ENCODE assay signal across 11 cellular contexts in the genomic region with DNA sequence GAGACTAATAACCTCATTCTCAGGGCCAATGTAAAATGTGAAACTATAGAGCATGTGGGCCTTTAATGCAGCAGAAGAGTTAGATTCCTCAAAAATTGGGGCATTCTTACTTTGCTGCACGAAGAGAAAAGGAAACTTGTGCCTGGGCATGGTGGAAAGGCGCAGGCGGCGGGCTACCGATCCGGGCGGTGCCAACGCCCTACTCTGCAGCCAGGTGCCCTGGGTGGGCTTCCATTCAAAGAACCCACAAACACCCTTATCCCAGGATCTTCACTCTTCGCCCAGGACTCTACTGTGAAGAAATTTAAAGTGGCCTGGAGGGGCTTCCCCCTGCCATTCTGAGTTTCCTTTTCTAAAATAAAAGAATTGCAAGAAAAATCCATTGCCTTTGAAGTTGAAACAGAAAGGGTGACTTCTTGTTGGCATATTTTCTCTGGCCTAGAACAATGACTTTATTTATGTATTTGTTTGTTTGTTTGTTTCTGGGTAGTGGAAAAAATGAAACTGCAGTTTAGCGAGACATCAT.
DNase-seq lines count a peak whose midpoint lies in the region; ATAC-seq lines count a peak whose summit lies in the region.
"Had no signal": no experiment of that assay in that cellular context is flagged by ENCODE, and none has a peak within 500 bp of the region (broad histone marks: within the 10 kb centered on the region; RNA-seq: fewer than 3 reads in every experiment).

No MANE protein-coding gene starts in this region.

- peaks cover 0 to 36% of the 10 kb centered on the region in 2 donors for H3K4me1 ChIP-seq in muscle layer of duodenum (ENCODE audit: control insufficient read depth in 1 of 2, insufficient read depth in 2 of 2, low read length in 2 of 2)
- H3K4me1 ChIP-seq in urinary bladder (ENCODE audit: insufficient read depth) = no peaks in the 10 kb centered on the region

- H3K27me3 ChIP-seq in muscle layer of duodenum (ENCODE audit: low read depth, low read length) = peaks cover 46% of the 10 kb centered on the region
- H3K27me3 ChIP-seq: SJSA1 had no signal

- H3K4me3 ChIP-seq in muscle layer of duodenum (ENCODE audit: low read depth in 1 of 2, low read length in 2 of 2) (peak overlapping the region; percentile 71 to 75), urinary bladder (ENCODE audit: low read depth, low read length) (peak overlapping the region; percentile 12)
- H3K4me3 ChIP-seq: SJSA1 had no signal

- peak overlapping the region; percentile 17 for H3K4me3 Mint-ChIP-seq in activated naive CD8-positive, alpha-beta T cell
- no peak overlapping the region for H3K4me3 Mint-ChIP-seq in activated naive CD8-positive, alpha-beta T cell treated with anti-CD3 and anti-CD28 coated beads for 36 hours
- H3K4me3 Mint-ChIP-seq: stimulated activated effector memory CD8-positive, alpha-beta T cell treated with anti-CD3 and anti-CD28 coated beads, Interleukin-12 subunit alpha, Interleukin-12 subunit beta, amount 100 ng/mL, for 72 hours had no signal

- peaks cover 18% of the 10 kb centered on the region for H3K4me1 Mint-ChIP-seq in activated naive CD8-positive, alpha-beta T cell (ENCODE audit: low read depth)
- peaks cover 14% of the 10 kb centered on the region for H3K4me1 Mint-ChIP-seq in activated naive CD8-positive, alpha-beta T cell treated with anti-CD3 and anti-CD28 coated beads for 36 hours

- ATAC-seq in GM18867 (IDR thresholded peaks at IDR 0.05; ENCODE audit: unreplicated experiment) (no peak), HG02763 (IDR thresholded peaks at IDR 0.05; ENCODE audit: unreplicated experiment) (no peak)
- ATAC-seq: stimulated activated effector memory CD8-positive, alpha-beta T cell treated with anti-CD3 and anti-CD28 coated beads, Interleukin-12 subunit alpha, Interleukin-12 subunit beta, amount 100 ng/mL, for 72 hours had no signal

- no peak overlapping the region for H3K27ac Mint-ChIP-seq in activated naive CD8-positive, alpha-beta T cell
- H3K27ac Mint-ChIP-seq in activated naive CD8-positive, alpha-beta T cell treated with anti-CD3 and anti-CD28 coated beads for 36 hours = no peak overlapping the region
- H3K27ac Mint-ChIP-seq: stimulated activated effector memory CD8-positive, alpha-beta T cell treated with anti-CD3 and anti-CD28 coated beads, Interleukin-12 subunit alpha, Interleukin-12 subunit beta, amount 100 ng/mL, for 72 hours had no signal

- H3K36me3 Mint-ChIP-seq in activated naive CD8-positive, alpha-beta T cell = no peaks in the 10 kb centered on the region
- H3K36me3 Mint-ChIP-seq in activated naive CD8-positive, alpha-beta T cell treated with anti-CD3 and anti-CD28 coated beads for 36 hours = peaks cover 3% of the 10 kb centered on the region
- H3K36me3 Mint-ChIP-seq: stimulated activated effector memory CD8-positive, alpha-beta T cell treated with anti-CD3 and anti-CD28 coated beads, Interleukin-12 subunit alpha, Interleukin-12 subunit beta, amount 100 ng/mL, for 72 hours had no signal

- WGBS in urinary bladder = 21% methylated on average over 10 of the region's 10 CpGs

- H3K36me3 ChIP-seq in muscle layer of duodenum (ENCODE audit: control insufficient read depth in 1 of 2, insufficient read depth in 2 of 2, low read length in 2 of 2) = no peaks in the 10 kb centered on the region
- no peaks in the 10 kb centered on the region for H3K36me3 ChIP-seq in urinary bladder (ENCODE audit: insufficient read depth)
- H3K36me3 ChIP-seq: SJSA1 had no signal

- H3K27ac ChIP-seq in cingulate gyrus (ENCODE audit: low read depth, low read length) = peak overlapping the region; percentile 97
- H3K27ac ChIP-seq in muscle layer of duodenum (ENCODE audit: low read length) = no peak overlapping the region
- H3K27ac ChIP-seq in urinary bladder (ENCODE audit: low read depth) = no peak overlapping the region
- H3K27ac ChIP-seq: SJSA1 had no signal

- peaks cover 34% of the 10 kb centered on the region for H3K27me3 Mint-ChIP-seq in activated naive CD8-positive, alpha-beta T cell
- H3K27me3 Mint-ChIP-seq in activated naive CD8-positive, alpha-beta T cell treated with anti-CD3 and anti-CD28 coated beads for 36 hours = peaks cover 14% of the 10 kb centered on the region

- DNase-seq in activated naive CD8-positive, alpha-beta T cell treated with anti-CD3 and anti-CD28 coated beads for 36 hours = no peak
- no peak for DNase-seq in COLO829 (ENCODE audit: low spot score)
- DNase-seq: NCI-H82 had no signal

- H3K9me3 Mint-ChIP-seq in activated naive CD8-positive, alpha-beta T cell (ENCODE audit: low read depth) = no peaks in the 10 kb centered on the region
- peaks cover 5% of the 10 kb centered on the region for H3K9me3 Mint-ChIP-seq in activated naive CD8-positive, alpha-beta T cell treated with anti-CD3 and anti-CD28 coated beads for 36 hours
- H3K9me3 Mint-ChIP-seq: stimulated activated effector memory CD8-positive, alpha-beta T cell treated with anti-CD3 and anti-CD28 coated beads, Interleukin-12 subunit alpha, Interleukin-12 subunit beta, amount 100 ng/mL, for 72 hours had no signal

- peaks cover 0 to 4% of the 10 kb centered on the region in 2 donors for H3K9me3 ChIP-seq in muscle layer of duodenum (ENCODE audit: control insufficient read depth in 1 of 2, low read length in 2 of 2)
- H3K9me3 ChIP-seq: SJSA1 had no signal
